ENCODE assay signal across 20 cellular contexts in genomic region chr11:126361400-126361799, GRCh38. TPM values are rescaled to one million over a fixed set of nuclear protein-coding genes. Genes with fewer than 3 reads are reported as not detected.
DNase-seq lines count a peak whose midpoint lies in the region; ATAC-seq and TF ChIP-seq lines count a peak whose summit lies in the region.
"Had no signal": no experiment of that assay in that cellular context is flagged by ENCODE, and none has a peak within 500 bp of the region (broad histone marks: within the 10 kb centered on the region; RNA-seq: fewer than 3 reads in every experiment).

No MANE protein-coding gene starts in this region.

- H3K9me3 ChIP-seq in adrenal gland (replicated peaks in 1 of 3) (no peaks in the 10 kb centered on the region), endodermal cell (ENCODE audit: control insufficient read depth, low read length) (no peaks in the 10 kb centered on the region), suprapubic skin (no peaks in the 10 kb centered on the region)

- H3K4me3 ChIP-seq in adrenal gland (no peak overlapping the region), endodermal cell (ENCODE audit: low read length) (no peak overlapping the region), suprapubic skin (no peak overlapping the region)
- H3K4me3 ChIP-seq: PC-9 had no signal

- no peak overlapping the region for H3K4me3 Mint-ChIP-seq in endodermal cell
- H3K4me3 Mint-ChIP-seq in nephron progenitor cell = no peak overlapping the region
- no peak overlapping the region for H3K4me3 Mint-ChIP-seq in activated naive CD4-positive, alpha-beta T cell treated with anti-CD3 and anti-CD28 coated beads, Interleukin-2, amount 10 ng/mL, durations not matched to agents 7 days and 5 days
- H3K4me3 Mint-ChIP-seq: B cell; CD8-positive, alpha-beta T cell; HFFc6 had no signal

- H3K9ac ChIP-seq in endodermal cell (ENCODE audit: extremely low read depth, low read length, poor library complexity, severe bottlenecking) = no peak overlapping the region

- DNase-seq in adrenal gland (peak in 1 of 7 donors; percentile 46), endodermal cell (peak; percentile 31), nephron progenitor cell (no peak), suprapubic skin (ENCODE audit: low spot score in 2 of 2) (peak; percentile 51 to 65), left colon (no peak)
- DNase-seq in activated naive CD4-positive, alpha-beta T cell treated with anti-CD3 and anti-CD28 coated beads, Interleukin-2, amount 10 ng/mL, durations not matched to agents 7 days and 5 days = no peak
- DNase-seq: CD8-positive, alpha-beta T cell; DND-41; GF-D8; GOT3; HFFc6; MM.1S; NCI-H1105; NCI-H187; NCI-H446 treated with DMSO at 0.1 percent for 48 hours; NCI-H774; SHP77 treated with DMSO at 0.1 percent for 48 hours had no signal

- no peaks in the 10 kb centered on the region for H3K36me3 ChIP-seq in adrenal gland (replicated peaks in 1 of 2)
- no peaks in the 10 kb centered on the region for H3K36me3 ChIP-seq in endodermal cell (ENCODE audit: control insufficient read depth, insufficient read depth, low read length)
- no peaks in the 10 kb centered on the region for H3K36me3 ChIP-seq in suprapubic skin

- WGBS in adrenal gland, 4 donors = 31 to 62% (median 44%) methylated on average over 5 of the region's 5 CpGs
- WGBS in endodermal cell (ENCODE audit: insufficient coverage in 1 of 2, insufficient read length in 1 of 2), 2 experiments = 88 to 95% methylated on average over 3 to 5 of the region's 5 CpGs
- 92% methylated on average over 5 of the region's 5 CpGs for WGBS in suprapubic skin

- no peak for ATAC-seq in left colon
- ATAC-seq in GM18858 (IDR thresholded peaks at IDR 0.05; ENCODE audit: unreplicated experiment) = no peak
- ATAC-seq: CD8-positive, alpha-beta T cell had no signal

- intact Hi-C loops in adrenal gland (cut with DNase I) (no loop called here), left colon (cut with DNase I, micrococcal nuclease) (no loop called here)

- H3K27ac Mint-ChIP-seq in endodermal cell = no peak overlapping the region
- H3K27ac Mint-ChIP-seq in nephron progenitor cell = peak overlapping the region; percentile 22
- H3K27ac Mint-ChIP-seq in activated naive CD4-positive, alpha-beta T cell treated with anti-CD3 and anti-CD28 coated beads, Interleukin-2, amount 10 ng/mL, durations not matched to agents 7 days and 5 days = no peak overlapping the region
- H3K27ac Mint-ChIP-seq: B cell; CD8-positive, alpha-beta T cell; HFFc6 had no signal

- no peak for TF ChIP-seq EP300 in suprapubic skin (IDR thresholded peaks at IDR 0.05)

- H3K9me3 Mint-ChIP-seq in endodermal cell (no peaks in the 10 kb centered on the region), nephron progenitor cell (no peaks in the 10 kb centered on the region)
- H3K9me3 Mint-ChIP-seq in activated naive CD4-positive, alpha-beta T cell treated with anti-CD3 and anti-CD28 coated beads, Interleukin-2, amount 10 ng/mL, durations not matched to agents 7 days and 5 days = no peaks in the 10 kb centered on the region
- H3K9me3 Mint-ChIP-seq: CD8-positive, alpha-beta T cell; HFFc6 had no signal

- peak overlapping the region in 4 of 5 donors; percentile 1 to 96 (median 88) for H3K27ac ChIP-seq in adrenal gland
- no peak overlapping the region for H3K27ac ChIP-seq in endodermal cell (ENCODE audit: low read depth, low read length)
- no peak overlapping the region for H3K27ac ChIP-seq in suprapubic skin
- H3K27ac ChIP-seq: PC-9 had no signal

- TF ChIP-seq CTCF in adrenal gland (IDR thresholded peaks at IDR 0.05) (no peak), endodermal cell (conservative IDR thresholded peaks at IDR 0.05) (no peak), nephron progenitor cell (IDR thresholded peaks at IDR 0.05) (no peak), suprapubic skin (IDR thresholded peaks at IDR 0.05) (no peak)

- CTCF ChIA-PET in activated naive CD4-positive, alpha-beta T cell treated with anti-CD3 and anti-CD28 coated beads, Interleukin-2, amount 10 ng/mL, durations not matched to agents 7 days and 5 days (lab: Charles Lee) = interaction anchor here (3.7 kb wide), 1 partner anchor 51 kb away, joined by 13 read pairs; no protein-coding TSS in a partner anchor

- TF ChIP-seq POLR2A in adrenal gland (IDR thresholded peaks at IDR 0.05) = no peak
- TF ChIP-seq POLR2A in suprapubic skin (IDR thresholded peaks at IDR 0.05) = no peak

- peaks cover 66 to 72% of the 10 kb centered on the region in 2 donors for H3K4me1 ChIP-seq in adrenal gland (replicated peaks in 1 of 2)
- H3K4me1 ChIP-seq in endodermal cell (ENCODE audit: control insufficient read depth, insufficient read depth, low read length) = peaks cover 7% of the 10 kb centered on the region
- H3K4me1 ChIP-seq in suprapubic skin = peaks cover 65% of the 10 kb centered on the region

- no peaks in the 10 kb centered on the region for H3K27me3 Mint-ChIP-seq in endodermal cell (ENCODE audit: insufficient read depth)
- peaks cover 3% of the 10 kb centered on the region for H3K27me3 Mint-ChIP-seq in nephron progenitor cell (ENCODE audit: low read depth, poor library complexity)
- no peaks in the 10 kb centered on the region for H3K27me3 Mint-ChIP-seq in activated naive CD4-positive, alpha-beta T cell treated with anti-CD3 and anti-CD28 coated beads, Interleukin-2, amount 10 ng/mL, durations not matched to agents 7 days and 5 days
- H3K27me3 Mint-ChIP-seq: B cell had no signal

- H3K4me1 Mint-ChIP-seq in endodermal cell (peaks cover 43% of the 10 kb centered on the region), nephron progenitor cell (peaks cover 77% of the 10 kb centered on the region)
- peaks cover 5% of the 10 kb centered on the region for H3K4me1 Mint-ChIP-seq in activated naive CD4-positive, alpha-beta T cell treated with anti-CD3 and anti-CD28 coated beads, Interleukin-2, amount 10 ng/mL, durations not matched to agents 7 days and 5 days

- H3K27me3 ChIP-seq in adrenal gland (no peaks in the 10 kb centered on the region), endodermal cell (ENCODE audit: control insufficient read depth, insufficient read depth, low read length, poor library complexity, severe bottlenecking) (no peaks in the 10 kb centered on the region), suprapubic skin (no peaks in the 10 kb centered on the region)

- peaks cover 2% of the 10 kb centered on the region for H3K36me3 Mint-ChIP-seq in endodermal cell (ENCODE audit: low read depth)
- H3K36me3 Mint-ChIP-seq in nephron progenitor cell (ENCODE audit: low read depth) = no peaks in the 10 kb centered on the region
- H3K36me3 Mint-ChIP-seq in activated naive CD4-positive, alpha-beta T cell treated with anti-CD3 and anti-CD28 coated beads, Interleukin-2, amount 10 ng/mL, durations not matched to agents 7 days and 5 days = no peaks in the 10 kb centered on the region
- H3K36me3 Mint-ChIP-seq: CD8-positive, alpha-beta T cell had no signal

RNA-seq across cellular contexts. Expression of gene ST3GAL4, which starts 5.9 kb away (rescaled TPM):
- 100 to 1,000 TPM; 119 to 359 (median 144) TPM for total RNA-seq in adrenal gland
- polyA plus RNA-seq in adrenal gland = 100 to 1,000 TPM; 210 to 265 (median 254) TPM
- 10 to 100 TPM; 16.5 to 21.5 TPM for total RNA-seq in endodermal cell
- 15.6 TPM for polyA plus RNA-seq in endodermal cell (2013, experiment 1 of 2)
- polyA plus RNA-seq in endodermal cell (2013, experiment 2 of 2) = 13.3 TPM
- 10 to 100 TPM; 23.6 to 30.9 (median 26.9) TPM for total RNA-seq in suprapubic skin
- total RNA-seq in left colon = 100 to 1,000 TPM; 181 to 536 TPM

RNA-seq across cellular contexts. Expression of gene DCPS, which starts 57.5 kb away (rescaled TPM):
- total RNA-seq in adrenal gland (10 to 100 TPM in 7 of 8 donors, 1 to 10 TPM in 1; 8.3 to 22.2 (median 18.8) TPM), endodermal cell (10 to 100 TPM; 19.0 to 22.6 TPM), suprapubic skin (10 to 100 TPM; 15.4 to 19.1 (median 17.8) TPM), left colon (10 to 100 TPM; 10.9 to 21.9 TPM)
- 10 to 100 TPM; 18.2 to 45.5 (median 22.4) TPM for polyA plus RNA-seq in adrenal gland
- polyA plus RNA-seq in endodermal cell (2013, experiment 1 of 2) = 20.5 TPM
- polyA plus RNA-seq in endodermal cell (2013, experiment 2 of 2) = 19.2 TPM

Comparison
In these comparisons a context has a peak if more than half of its experiments do, and no peak if none do; other contexts are left out.
1. DNase-seq: peak in endodermal cell (single experiment) and suprapubic skin (2 of 2); none in nephron progenitor cell (single experiment), left colon (0 of 2) and activated naive CD4-positive, alpha-beta T cell treated with anti-CD3 and anti-CD28 coated beads, Interleukin-2, amount 10 ng/mL, durations not matched to agents 7 days and 5 days (single experiment).
2. H3K27ac ChIP-seq: peak in adrenal gland (4 of 5); none in endodermal cell (single experiment) and suprapubic skin (single experiment).